In genomic region chr5:132263548-132264261, GRCh38 we compare ENCODE assay signal across 9 cellular contexts. TPM values are rescaled to one million over a fixed set of nuclear protein-coding genes. Genes with fewer than 3 reads are reported as not detected.
DNase-seq lines count a peak whose midpoint lies in the region; ATAC-seq, FAIRE-seq and TF ChIP-seq lines count a peak whose summit lies in the region.
"Had no signal": no experiment of that assay in that cellular context is flagged by ENCODE, and none has a peak within 500 bp of the region (broad histone marks: within the 10 kb centered on the region; RNA-seq: fewer than 3 reads in every experiment).

No MANE protein-coding gene starts in this region.

- 77% methylated on average over 7 of the region's 7 CpGs; no CpG with 5 or more reads in 1 of the 2 experiments for WGBS in H1 (ENCODE audit: extremely low coverage in 1 of 2, insufficient coverage in 1 of 2, insufficient read length in 1 of 2, insufficient replicate concordance in 2 of 2, low coverage in 1 of 2, low lambda C conversion rate in 2 of 2, missing lambda C conversion rate in 1 of 2), 2 experiments
- WGBS in ovary, 3 donors, result 41 to 52% (median 42%) methylated on average over 7 of the region's 7 CpGs

- DNase-seq in BJ (ENCODE audit: low read depth), result peak; percentile 63
- peak; percentile 23 for DNase-seq in LoVo (ENCODE audit: low spot score)
- peak in 1 of 2 experiments; percentile 20 for DNase-seq in H1 (ENCODE audit: low read depth in 1 of 2, low spot score in 2 of 2)
- DNase-seq in ovary, result peak; percentile 75 to 82 (median 77)
- no peak for DNase-seq in COLO668 (lab: John Stamatoyannopoulos, UW; ENCODE audit: unreplicated experiment)
- no peak for DNase-seq in iPS-NIHi7 (ENCODE audit: extremely low spot score)
- no peak for DNase-seq in NCI-H187 (lab: John Stamatoyannopoulos, UW)
- DNase-seq: naive B cell had no signal

- peaks cover 0 to 7% (median 0%) of the 10 kb centered on the region in 4 experiments; a peak in 1 of 7 replicates for H3K4me1 ChIP-seq in H1 (replicated peaks in 1 of 4; ENCODE audit: control insufficient read depth in 3 of 4, insufficient read depth in 4 of 4, low read length in 3 of 4)
- H3K4me1 ChIP-seq in ovary (ENCODE audit: insufficient read depth), result peaks cover 23% of the 10 kb centered on the region

- no peak for TF ChIP-seq RAD21 in H1 (IDR thresholded peaks at IDR 0.05 in 1 of 2, conservative IDR thresholded peaks at IDR 0.05 in 1 of 2; ENCODE audit: low read depth in 2 of 2, low read length in 2 of 2)

- H4K8ac ChIP-seq in H1 (ENCODE audit: extremely low read depth, insufficient read depth, low read length), result 0 out of 2 replicates have a peak overlapping the region, but pooled peaks have one; percentile 2

- H3K79me1 ChIP-seq in H1 (ENCODE audit: low read depth, low read length), result no peaks in the 10 kb centered on the region; the same call in 1 of the 2 replicates

- H3K18ac ChIP-seq in H1 (ENCODE audit: extremely low read depth, low read length), result no peak overlapping the region

- H3K79me2 ChIP-seq in H1 (ENCODE audit: control insufficient read depth in 1 of 2, insufficient read depth in 2 of 2, low read length in 2 of 2), result no peaks in the 10 kb centered on the region

- H2BK120ac ChIP-seq in H1 (replicated peaks; ENCODE audit: low read depth, low read length), result no peak overlapping the region

- H2BK12ac ChIP-seq in H1 (ENCODE audit: low read depth, low read length), result no peak overlapping the region

- CTCF ChIA-PET in BJ (lab: Yijun Ruan, JAX), result interaction anchor here (1.0 to 5.7 kb wide), 8 partner anchors 9 to 197 kb away, joined by 3 to 42 read pairs (median 6); partner anchors contain the start of gene SLC22A4
- CTCF ChIA-PET in H1 (lab: Charles Lee; ENCODE audit: partially characterized antibody), result interaction anchor here (0.9 to 5.1 kb wide), 12 partner anchors 8 to 237 kb away, joined by 3 to 54 read pairs (median 4); partner anchors contain the start of gene SLC22A4

- H3K14ac ChIP-seq in H1 (ENCODE audit: insufficient read length), result no peak overlapping the region

- no peak for ATAC-seq in GM18520 (IDR thresholded peaks at IDR 0.05; ENCODE audit: unreplicated experiment)

- H4K5ac ChIP-seq in H1 (ENCODE audit: insufficient read length, low read depth, low read length), result no peak overlapping the region

- peaks cover 5% of the 10 kb centered on the region for H3K36me3 ChIP-seq in BJ (ENCODE audit: control insufficient read depth, insufficient read depth, low read length)
- H3K36me3 ChIP-seq in H1 (ENCODE audit: control insufficient read depth in 2 of 4, insufficient read depth in 4 of 4, low read length in 3 of 4), result no peaks in the 10 kb centered on the region
- H3K36me3 ChIP-seq in ovary, result no peaks in the 10 kb centered on the region

- H3K23ac ChIP-seq in H1 (ENCODE audit: insufficient read length), result no peak overlapping the region

- H4K20me1 ChIP-seq in H1 (replicated peaks in 1 of 2; ENCODE audit: control insufficient read depth in 1 of 2, insufficient read depth in 2 of 2, low read length in 2 of 2), result no peaks in the 10 kb centered on the region

- H2AFZ ChIP-seq in H1 (ENCODE audit: low read length), result no peak overlapping the region

- no peak for TF ChIP-seq EP300 in H1 (IDR thresholded peaks at IDR 0.05; ENCODE audit: borderline replicate concordance in 1 of 2, low read depth in 2 of 2, low read length in 2 of 2)
- no peak for TF ChIP-seq EP300 in ovary (IDR thresholded peaks at IDR 0.05)

- TF ChIP-seq CTCF in BJ (IDR thresholded peaks at IDR 0.05; ENCODE audit: insufficient read depth, low read depth, low read length) (peak; percentile 27; the same call in 1 of the 2 replicates), H1 (IDR thresholded peaks at IDR 0.05; ENCODE audit: control extremely low read depth in 1 of 3, insufficient read depth in 1 of 3, low read depth in 1 of 3, low read length in 3 of 3) (no peak), ovary (IDR thresholded peaks at IDR 0.05) (no peak)

- H2BK5ac ChIP-seq in H1 (ENCODE audit: low read depth, low read length), result no peak overlapping the region

- no peak overlapping the region for H3K4me2 ChIP-seq in H1 (ENCODE audit: insufficient read depth in 1 of 2, low read depth in 2 of 2, low read length in 2 of 2)

- no peak for FAIRE-seq in H1 (lab: Jason Lieb, UNC)

- TF ChIP-seq POLR2A in H1 (IDR thresholded peaks at IDR 0.05; ENCODE audit: control extremely low read depth in 1 of 2, low read depth in 2 of 2, low read length in 2 of 2) (no peak), ovary (IDR thresholded peaks at IDR 0.05) (no peak)

- no peak overlapping the region for H3K4ac ChIP-seq in H1 (replicated peaks; ENCODE audit: insufficient read length, low read depth, low read length)

- no peak overlapping the region for H3K4me3 ChIP-seq in BJ (ENCODE audit: low read depth, low read length)
- no peak overlapping the region for H3K4me3 ChIP-seq in H1 (ENCODE audit: extremely low read depth in 1 of 4, insufficient read depth in 2 of 4, low read depth in 3 of 4, low read length in 4 of 4)
- H3K4me3 ChIP-seq in ovary, result no peak overlapping the region

- H2AK5ac ChIP-seq in H1 (ENCODE audit: low read depth, low read length), result no peak overlapping the region

- POLR2A ChIA-PET in BJ (lab: Charles Lee), result interaction anchor here (0.7 kb wide), 1 partner anchor 21 kb away, joined by 3 read pairs; no protein-coding TSS in a partner anchor
- POLR2A ChIA-PET in H1 (lab: Charles Lee; ENCODE audit: partially characterized antibody), result interaction anchor here (2.8 kb wide), 1 partner anchor 15 kb away, joined by 10 read pairs; no protein-coding TSS in a partner anchor

- no peaks in the 10 kb centered on the region for H3K23me2 ChIP-seq in H1 (ENCODE audit: low read depth, low read length)

- no peak overlapping the region for H2BK20ac ChIP-seq in H1 (ENCODE audit: low read length)

- no peak overlapping the region for H4K91ac ChIP-seq in H1 (replicated peaks; ENCODE audit: insufficient read length, low read length)

- H3K27ac ChIP-seq in H1 (ENCODE audit: low read depth, low read length) (no peak overlapping the region), ovary (peak overlapping the region; percentile 44 to 59)

- H3K9me3 ChIP-seq in H1 (ENCODE audit: insufficient read depth in 2 of 2, low read depth in 1 of 2, low read length in 1 of 2) (no peaks in the 10 kb centered on the region), ovary (no peaks in the 10 kb centered on the region)

- H3K9ac ChIP-seq in H1 (replicated peaks in 1 of 4; ENCODE audit: extremely low read depth in 1 of 4, low read depth in 3 of 4, low read length in 3 of 4), result no peak overlapping the region

- H3K56ac ChIP-seq in H1 (replicated peaks; ENCODE audit: insufficient read length, low read depth, low read length), result no peak overlapping the region

- no peaks in the 10 kb centered on the region for H3K27me3 ChIP-seq in BJ (ENCODE audit: control insufficient read depth, insufficient read depth, low read length)
- H3K27me3 ChIP-seq in H1 (replicated peaks in 1 of 4; ENCODE audit: control insufficient read depth in 3 of 4, extremely low read depth in 1 of 4, insufficient read depth in 3 of 4, low read length in 3 of 4), result no peaks in the 10 kb centered on the region; a peak in 2 of 7 replicates
- no peaks in the 10 kb centered on the region for H3K27me3 ChIP-seq in ovary

- H2BK15ac ChIP-seq in H1 (ENCODE audit: low read length), result no peak overlapping the region

- intact Hi-C loops in ovary (cut with DNase I), result no loop called here

TF ChIP-seq in H1, 55 proteins besides CTCF, POLR2A, EP300 and RAD21 (continues in another document):
- no peak for TF ChIP-seq SP4 (IDR thresholded peaks at IDR 0.05; ENCODE audit: low read length)

RNA-seq across cellular contexts. Expression of gene PDLIM4, which starts 6.2 kb away (rescaled TPM):
- polyA plus RNA-seq in BJ (2011; rRNA removed) (17.1 and 31.0 TPM in 2 replicates), H1 (2011; rRNA removed) (29.1 and 37.7 TPM in 2 replicates), ovary (10 to 100 TPM in 1 of 2 donors, 1 to 10 TPM in 1; 3.4 to 25.9 TPM)
- polyA minus RNA-seq in BJ (2011; rRNA and poly(A)+ RNA removed), result 36.3 and 48.2 TPM in 2 replicates
- total RNA-seq in H1 (2021; fragmentation: NEBNext Ultra II Directional; extraction: Animal tissue kit (Norgen Biotek cat#: 25700)), result 8.3 and 10.7 TPM in 2 replicates
- 21.9 TPM for polyA plus RNA-seq in H1 (2011; cell fraction: cytosol; rRNA removed)
- polyA plus RNA-seq in H1 (2011; cell fraction: nucleus; rRNA removed), result 23.0 TPM
- 7.5 to 15.1 TPM (median 12.4 TPM) in 4 replicates for polyA plus RNA-seq in H1 (2012, experiment 1 of 2)
- polyA plus RNA-seq in H1 (2012, experiment 2 of 2), result 4.6 TPM
- polyA plus RNA-seq in H1 (2013, experiment 1 of 2), result 7.5 TPM
- polyA plus RNA-seq in H1 (2013, experiment 2 of 2), result 7.0 TPM
- 6.6 and 9.8 TPM in 2 replicates for polyA minus RNA-seq in H1 (2011; rRNA and poly(A)+ RNA removed)
- polyA minus RNA-seq in H1 (2011; cell fraction: cytosol; rRNA and poly(A)+ RNA removed), result 13.9 TPM
- polyA minus RNA-seq in H1 (2011; cell fraction: nucleus; rRNA and poly(A)+ RNA removed), result 12.8 TPM
- 10 to 100 TPM; 17.9 to 63.4 (median 45.4) TPM for total RNA-seq in ovary

RNA-seq across cellular contexts. Expression of gene SLC22A4, which starts 30.5 kb away (rescaled TPM):
- 18.0 and 19.3 TPM in 2 replicates for polyA plus RNA-seq in BJ (2011; rRNA removed)
- polyA minus RNA-seq in BJ (2011; rRNA and poly(A)+ RNA removed), result 13.1 and 13.7 TPM in 2 replicates
- 0.54 and 0.60 TPM in 2 replicates for total RNA-seq in H1 (2021; fragmentation: NEBNext Ultra II Directional; extraction: Animal tissue kit (Norgen Biotek cat#: 25700))
- polyA plus RNA-seq in H1 (2011; rRNA removed), result 0.31 and 0.45 TPM in 2 replicates
- 0.30 TPM for polyA plus RNA-seq in H1 (2011; cell fraction: cytosol; rRNA removed)
- 0.44 TPM for polyA plus RNA-seq in H1 (2011; cell fraction: nucleus; rRNA removed)
- polyA plus RNA-seq in H1 (2012, experiment 1 of 2), result 0.17 to 0.24 TPM (median 0.19 TPM) in 3 of 4 replicates, not detected in the other
- polyA plus RNA-seq in H1 (2012, experiment 2 of 2), result not detected
- 0.08 TPM for polyA plus RNA-seq in H1 (2013, experiment 1 of 2)
- 0.13 TPM for polyA plus RNA-seq in H1 (2013, experiment 2 of 2)
- polyA minus RNA-seq in H1 (2011; rRNA and poly(A)+ RNA removed), result 0.37 and 0.38 TPM in 2 replicates
- polyA minus RNA-seq in H1 (2011; cell fraction: cytosol; rRNA and poly(A)+ RNA removed), result 0.81 TPM
- polyA minus RNA-seq in H1 (2011; cell fraction: nucleus; rRNA and poly(A)+ RNA removed), result 1.00 TPM
- 1 to 10 TPM in 6 of 7 donors, under 1 TPM in 1; 0.72 to 7.7 (median 3.0) TPM for total RNA-seq in ovary
- polyA plus RNA-seq in ovary, result 1 to 10 TPM; 1.1 to 1.7 TPM

RNA-seq across cellular contexts. Expression of gene P4HA2, which starts 36.1 kb away (rescaled TPM):
- 372 and 435 TPM in 2 replicates for polyA plus RNA-seq in BJ (2011; rRNA removed)
- 131 and 175 TPM in 2 replicates for polyA minus RNA-seq in BJ (2011; rRNA and poly(A)+ RNA removed)
- 7.4 and 8.2 TPM in 2 replicates for total RNA-seq in H1 (2021; fragmentation: NEBNext Ultra II Directional; extraction: Animal tissue kit (Norgen Biotek cat#: 25700))
- polyA plus RNA-seq in H1 (2011; rRNA removed), result 8.9 and 9.3 TPM in 2 replicates
- polyA plus RNA-seq in H1 (2011; cell fraction: cytosol; rRNA removed), result 11.6 TPM
- polyA plus RNA-seq in H1 (2011; cell fraction: nucleus; rRNA removed), result 13.6 TPM
- polyA plus RNA-seq in H1 (2012, experiment 1 of 2), result 8.6 to 11.1 TPM (median 10.7 TPM) in 4 replicates
- polyA plus RNA-seq in H1 (2012, experiment 2 of 2), result 4.2 TPM
- 9.8 TPM for polyA plus RNA-seq in H1 (2013, experiment 1 of 2)
- 9.3 TPM for polyA plus RNA-seq in H1 (2013, experiment 2 of 2)
- polyA minus RNA-seq in H1 (2011; rRNA and poly(A)+ RNA removed), result 14.1 and 18.4 TPM in 2 replicates
- polyA minus RNA-seq in H1 (2011; cell fraction: cytosol; rRNA and poly(A)+ RNA removed), result 5.3 TPM
- 6.9 TPM for polyA minus RNA-seq in H1 (2011; cell fraction: nucleus; rRNA and poly(A)+ RNA removed)
- total RNA-seq in ovary, result 10 to 100 TPM in 5 of 7 donors, 1 to 10 TPM in 2; 3.9 to 36.9 (median 15.4) TPM
- 10 to 100 TPM in 1 of 2 donors, 1 to 10 TPM in 1; 4.6 to 25.8 TPM for polyA plus RNA-seq in ovary

Comparison
In these comparisons a context has a peak if more than half of its experiments do, and no peak if none do; other contexts are left out.
1. DNase-seq: peak in BJ (single experiment), LoVo (single experiment) and ovary (5 of 5); none in COLO668 (single experiment), iPS-NIHi7 (single experiment) and NCI-H187 (0 of 2).
2. RNA of gene P4HA2, which starts 36.1 kb away (polyA plus RNA-seq): 372 to 435 TPM in BJ; 4.6 to 25.8 TPM in ovary and 4.2 to 13.6 TPM in H1; every median in the first group is over 10 times any median in the second.